ENCODE assay signal across 8 cellular contexts in the genomic region with DNA sequence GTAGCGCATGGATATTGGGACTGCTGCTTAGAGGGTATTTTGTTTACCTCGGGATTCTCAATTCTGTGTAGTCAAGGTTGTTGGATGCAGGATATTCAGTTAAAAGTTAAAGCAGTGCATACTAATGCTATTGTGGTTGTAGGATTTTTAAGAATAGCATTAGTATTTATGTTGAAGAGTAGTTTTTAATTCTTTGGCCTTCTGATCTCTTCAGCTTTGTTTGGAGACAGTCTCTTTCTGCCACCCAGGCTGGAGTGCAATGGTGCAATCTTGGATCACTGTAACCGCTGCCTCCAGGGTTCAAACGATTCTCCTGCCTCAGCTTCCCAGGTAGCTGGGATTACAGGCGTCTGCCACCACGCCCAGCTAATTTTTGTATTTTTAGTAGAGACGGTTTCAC. TPM values are rescaled to one million over a fixed set of nuclear protein-coding genes. Genes with fewer than 3 reads are reported as not detected.
DNase-seq lines count a peak whose midpoint lies in the region; ATAC-seq and TF ChIP-seq lines count a peak whose summit lies in the region.
"Had no signal": no experiment of that assay in that cellular context is flagged by ENCODE, and none has a peak within 500 bp of the region (broad histone marks: within the 10 kb centered on the region; RNA-seq: fewer than 3 reads in every experiment).

No MANE protein-coding gene starts in this region.

- ATAC-seq in PC-3 (no peak), HG02885 (IDR thresholded peaks at IDR 0.05; ENCODE audit: poor library complexity, unreplicated experiment) (no peak)

- no TSS peak for BruUV-seq in PC-3 (replicated peaks; lab: Mats Ljungman, UMichigan)

- DNase-seq in PC-3 (no peak), prostate gland (ENCODE audit: low spot score) (no peak), NCI-H1930 (lab: John Stamatoyannopoulos, UW) (no peak), KBM-7 (no peak)
- DNase-seq: NCI-H510A treated with DMSO at 0.1 percent for 48 hours had no signal

- H3K9ac ChIP-seq in PC-3 (ENCODE audit: low read length) = peak overlapping the region; percentile 97; the same call in 1 of the 2 replicates
- H3K9ac ChIP-seq in endocrine pancreas (ENCODE audit: control insufficient read depth, insufficient read depth, low read length) = no peak overlapping the region

- POLR2A ChIA-PET in PC-3 (lab: Charles Lee; ENCODE audit: unreplicated experiment) = no interaction called here

- intact Hi-C loops in PC-3 (cut with micrococcal nuclease) (loop anchor here (5.0 kb wide), 1 partner anchor 75 kb away; no protein-coding TSS in a partner anchor), prostate gland (cut with DNase I) (loop anchor here (10.0 kb wide), 1 partner anchor 137 kb away; no protein-coding TSS in a partner anchor)

- CTCF ChIA-PET in PC-3 (lab: Charles Lee) = no interaction called here

- H2AFZ ChIP-seq in PC-3 (ENCODE audit: low read length) = no peak overlapping the region

- 69% methylated on average over 7 of the region's 7 CpGs for WGBS in prostate gland

- no peaks in the 10 kb centered on the region for H3K27me3 ChIP-seq in PC-3 (ENCODE audit: low read length)
- no peaks in the 10 kb centered on the region for H3K27me3 ChIP-seq in endocrine pancreas (ENCODE audit: control insufficient read depth, insufficient read depth, low read length)
- H3K27me3 ChIP-seq in prostate gland (replicated peaks; ENCODE audit: insufficient read depth) = no peaks in the 10 kb centered on the region

- H3K27ac ChIP-seq in PC-3 (ENCODE audit: low read length) = no peak overlapping the region
- H3K27ac ChIP-seq in prostate gland = peak overlapping the region; percentile 96 to 99

- H3K4me1 ChIP-seq in PC-3 (ENCODE audit: insufficient read depth, low read length) (peaks cover 39% of the 10 kb centered on the region), endocrine pancreas (ENCODE audit: control insufficient read depth, insufficient read depth, low read length) (peaks cover 12% of the 10 kb centered on the region), prostate gland (replicated peaks) (peaks cover 7% of the 10 kb centered on the region)

- H3F3A ChIP-seq in PC-3 (ENCODE audit: low read length, unreplicated experiment) = no peaks in the 10 kb centered on the region

- TF ChIP-seq CTCF in PC-3 (conservative IDR thresholded peaks at IDR 0.05; ENCODE audit: low read depth, low read length) (no peak), prostate gland (IDR thresholded peaks at IDR 0.05) (no peak)

- H3K4me3 ChIP-seq in GM08714 (ENCODE audit: low read length) (peak overlapping the region; percentile 75), PC-3 (ENCODE audit: low read length) (peak overlapping the region; percentile 84), endocrine pancreas (ENCODE audit: control insufficient read depth, insufficient read depth, low read length) (peak overlapping the region; percentile 91), prostate gland (no peak overlapping the region)

- in situ Hi-C loops in KBM-7 (cut with MboI; ENCODE audit: low pct_unique_long_range_greater_than_20kb, low sequenced_read_pairs) = no loop called here

- 0 out of 2 replicates have a peak, but pooled peaks cover 4% of the 10 kb centered on the region for H4K20me1 ChIP-seq in PC-3 (ENCODE audit: low read length)

- no peaks in the 10 kb centered on the region for H3K36me3 ChIP-seq in PC-3 (ENCODE audit: low read depth, low read length)
- H3K36me3 ChIP-seq in endocrine pancreas (ENCODE audit: control insufficient read depth, insufficient read depth, low read length) = no peaks in the 10 kb centered on the region
- H3K36me3 ChIP-seq in prostate gland = no peaks in the 10 kb centered on the region

- H3K9me3 ChIP-seq in PC-3 (ENCODE audit: low read length) (no peaks in the 10 kb centered on the region), endocrine pancreas (ENCODE audit: control insufficient read depth, low read length) (no peaks in the 10 kb centered on the region), prostate gland (no peaks in the 10 kb centered on the region)

- peak overlapping the region; percentile 98 for H3K4me2 ChIP-seq in PC-3 (ENCODE audit: low read length)

- TF ChIP-seq POLR2A in prostate gland (IDR thresholded peaks at IDR 0.05) = no peak

- peaks cover 61% of the 10 kb centered on the region for H3K79me2 ChIP-seq in PC-3 (ENCODE audit: low read length)

- no peaks in the 10 kb centered on the region for H3K9me2 ChIP-seq in PC-3 (replicated peaks; ENCODE audit: low read length)

RNA-seq across cellular contexts. Expression of a gene that starts 1.5 kb away (rescaled TPM):
- total RNA-seq in PC-3 (2014; rRNA removed) (7.8 and 9.1 TPM in 2 replicates), prostate gland (10 to 100 TPM; 16.5 to 33.5 TPM)

RNA-seq across cellular contexts. Expression of a gene that starts 37.7 kb away (rescaled TPM):
- total RNA-seq in PC-3 (2014; rRNA removed) = 38.8 and 43.8 TPM in 2 replicates
- 10 to 100 TPM; 37.6 to 40.6 TPM for total RNA-seq in prostate gland

Comparison
In these comparisons a context has a peak if more than half of its experiments do, and no peak if none do; other contexts are left out.
1. H3K4me3 ChIP-seq: peak in GM08714 (single experiment), PC-3 (single experiment) and endocrine pancreas (single experiment); none in prostate gland (0 of 2).